Comparison of ENCODE assay signal across 15 cellular contexts in the genomic region with DNA sequence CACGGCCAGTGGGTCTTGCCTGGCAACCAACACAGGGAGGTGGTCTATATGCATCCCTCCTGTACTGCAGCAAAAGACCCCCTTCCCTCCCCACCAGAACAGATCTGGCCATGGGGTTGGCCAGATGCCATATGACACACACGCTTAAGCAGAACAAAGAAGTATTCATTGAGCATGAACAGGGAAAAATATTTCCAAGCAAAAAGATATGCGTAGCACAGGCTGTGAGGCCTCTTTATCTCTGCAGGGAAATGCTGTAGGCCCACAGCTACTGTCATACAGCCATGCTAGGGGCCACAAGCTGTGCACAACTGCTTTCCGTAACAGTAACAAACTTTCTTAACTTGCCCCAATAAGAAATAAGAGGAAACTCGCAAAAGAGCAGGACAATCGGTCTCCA.
"Had no signal": no experiment of that assay in that cellular context is flagged by ENCODE, and none has a peak within 500 bp of the region (broad histone marks: within the 10 kb centered on the region; RNA-seq: fewer than 3 reads in every experiment).

No MANE protein-coding gene starts in this region.

- H3K4me3 ChIP-seq: body of pancreas, coronary artery, lower lobe of right lung had no signal

- H3K36me3 ChIP-seq: lower lobe of right lung had no signal

- H3K27me3 ChIP-seq: body of pancreas had no signal

- H3K4me1 ChIP-seq: body of pancreas, lower lobe of right lung had no signal

- H3K27ac ChIP-seq: body of pancreas, coronary artery, lower lobe of right lung had no signal

- DNase-seq: activated CD4-positive, alpha-beta T cell treated with anti-CD3 and anti-CD28 coated beads for 48 hours; activated CD8-positive, alpha-beta memory T cell treated with anti-CD3 and anti-CD28 coated beads, Interleukin-2, amount 50 U/mL, for 4 hours; activated CD8-positive, alpha-beta T cell treated with anti-CD3 and anti-CD28 coated beads for 36 hours; activated gamma-delta T cell; activated T-cell treated with anti-CD3 and anti-CD28 coated beads, Interleukin-2, amount 50 U/mL, for 72 hours; effector CD4-positive, alpha-beta T cell; foreskin fibroblast; immature natural killer cell; lower lobe of right lung; midbrain; small intestine; stimulated activated CD4-positive, alpha-beta T cell treated with anti-CD3 and anti-CD28 coated beads, Interleukin-4, amount 100 ng/mL, for 24 hours; T-helper 17 cell had no signal

- H3K9me3 ChIP-seq: body of pancreas, lower lobe of right lung had no signal
